26 cellular contexts compared by ENCODE assay signal in genomic region chr7:98348726-98349474, GRCh38. TPM values are rescaled to one million over a fixed set of nuclear protein-coding genes. Genes with fewer than 3 reads are reported as not detected.
A peak's percentile ranks its signal among the peaks of the same experiment; 100 is the strongest.
DNase-seq lines count a peak whose midpoint lies in the region; ATAC-seq and TF ChIP-seq lines count a peak whose summit lies in the region.
"Had no signal": no experiment of that assay in that cellular context is flagged by ENCODE, and none has a peak within 500 bp of the region (broad histone marks: within the 10 kb centered on the region; RNA-seq: fewer than 3 reads in every experiment).

No MANE protein-coding gene starts in this region.

- no peaks in the 10 kb centered on the region for H3K9me3 ChIP-seq in IMR-90 (ENCODE audit: control insufficient read depth, insufficient read depth, low read length)
- no peaks in the 10 kb centered on the region for H3K9me3 ChIP-seq in colonic mucosa
- H3K9me3 ChIP-seq in trophoblast cell (ENCODE audit: insufficient read depth, low read depth, low read length), result peaks cover 2% of the 10 kb centered on the region
- H3K9me3 ChIP-seq in right cardiac atrium (ENCODE audit: control insufficient read depth, low read length), result no peaks in the 10 kb centered on the region
- H3K9me3 ChIP-seq: HAP-1, pancreas, SJCRH30, vagina had no signal

- POLR2A ChIA-PET in IMR-90 (lab: Charles Lee; ENCODE audit: unreplicated experiment), result no interaction called here

- CTCF ChIA-PET in IMR-90 (lab: Yijun Ruan, JAX), result no interaction called here

- H4K8ac ChIP-seq in IMR-90 (ENCODE audit: low read depth in 2 of 2, low read length in 2 of 2) (no peak overlapping the region), trophoblast cell (ENCODE audit: low read depth, low read length) (no peak overlapping the region)

- H3K4ac ChIP-seq in IMR-90 (ENCODE audit: low read depth, low read length) (no peak overlapping the region), trophoblast cell (ENCODE audit: low read depth, low read length) (peak overlapping the region; percentile 21)

- peaks cover under 1% of the 10 kb centered on the region for H3K9me1 ChIP-seq in IMR-90 (ENCODE audit: insufficient read depth, low read length)

- H2BK15ac ChIP-seq in IMR-90 (ENCODE audit: low read depth, low read length), result no peak overlapping the region

- no peak overlapping the region for H3K18ac ChIP-seq in IMR-90 (ENCODE audit: low read depth, low read length)
- H3K18ac ChIP-seq in trophoblast cell (ENCODE audit: low read length), result no peak overlapping the region

- peaks cover 5% of the 10 kb centered on the region for H3K79me2 ChIP-seq in trophoblast cell (ENCODE audit: control insufficient read depth, insufficient read depth, low read length, poor library complexity)

- H4K20me1 ChIP-seq in IMR-90 (ENCODE audit: insufficient read depth, low read length), result no peaks in the 10 kb centered on the region

- H4K91ac ChIP-seq in IMR-90 (ENCODE audit: insufficient read depth, low read depth, low read length) (no peak overlapping the region), trophoblast cell (ENCODE audit: low read depth, low read length) (no peak overlapping the region)

- no peak overlapping the region for H3K56ac ChIP-seq in IMR-90 (ENCODE audit: extremely low read depth, insufficient read depth, low read length)

- H2BK120ac ChIP-seq in IMR-90 (ENCODE audit: low read depth, low read length), result no peak overlapping the region
- H2BK120ac ChIP-seq in trophoblast cell (ENCODE audit: insufficient read depth, low read length, poor library complexity), result no peak overlapping the region

- H3K23ac ChIP-seq in IMR-90 (ENCODE audit: low read depth, low read length) (no peak overlapping the region), trophoblast cell (ENCODE audit: low read length) (no peak overlapping the region)

- H3K4me3 ChIP-seq in IMR-90 (ENCODE audit: insufficient read depth, low read depth, low read length) (no peak overlapping the region), colonic mucosa (no peak overlapping the region), trophoblast cell (ENCODE audit: low read depth, low read length) (no peak overlapping the region), right cardiac atrium (ENCODE audit: low read length) (no peak overlapping the region)
- H3K4me3 ChIP-seq: HAP-1, pancreas, SJCRH30, vagina had no signal

- dilution Hi-C loops in IMR-90 (cut with HindIII; ENCODE audit: low sequenced_read_pairs, unreplicated experiment), result no loop called here

- no peak overlapping the region for H3K4me2 ChIP-seq in IMR-90 (ENCODE audit: low read depth, low read length)
- no peak overlapping the region for H3K4me2 ChIP-seq in trophoblast cell (ENCODE audit: low read length)

- H2BK12ac ChIP-seq in trophoblast cell (ENCODE audit: low read length), result no peak overlapping the region

- H2AK5ac ChIP-seq in IMR-90 (ENCODE audit: low read depth, low read length) (no peak overlapping the region), trophoblast cell (ENCODE audit: low read length) (no peak overlapping the region)

- H3K14ac ChIP-seq in IMR-90 (replicated peaks; ENCODE audit: low read depth, low read length), result no peak overlapping the region
- H3K14ac ChIP-seq in trophoblast cell (ENCODE audit: low read length), result no peak overlapping the region

- TF ChIP-seq RAD21 in IMR-90 (IDR thresholded peaks at IDR 0.05; ENCODE audit: low read length), result no peak

- H3K79me1 ChIP-seq in IMR-90 (ENCODE audit: low read depth in 1 of 2, low read length in 2 of 2), result peaks cover 11 to 22% of the 10 kb centered on the region in 2 experiments; a peak in 3 of 4 replicates
- peaks cover under 1% of the 10 kb centered on the region for H3K79me1 ChIP-seq in trophoblast cell (ENCODE audit: low read length)

- no peak overlapping the region for H4K5ac ChIP-seq in IMR-90 (ENCODE audit: low read depth, low read length)

- H4K12ac ChIP-seq in trophoblast cell (ENCODE audit: low read depth, low read length), result no peak overlapping the region

- H2BK5ac ChIP-seq in IMR-90 (ENCODE audit: low read depth, low read length, poor library complexity, severe bottlenecking) (no peak overlapping the region), trophoblast cell (ENCODE audit: low read depth, low read length, poor library complexity) (no peak overlapping the region)

- H3K4me1 ChIP-seq in IMR-90 (ENCODE audit: control insufficient read depth, insufficient read depth, low read length) (peaks cover 4% of the 10 kb centered on the region), colonic mucosa (no peaks in the 10 kb centered on the region), trophoblast cell (ENCODE audit: control insufficient read depth in 1 of 2, insufficient read depth in 2 of 2, low read length in 2 of 2) (peaks cover under 1 to 9% of the 10 kb centered on the region in 2 experiments), right cardiac atrium (ENCODE audit: control insufficient read depth, insufficient read depth, low read length) (no peaks in the 10 kb centered on the region)
- H3K4me1 ChIP-seq: HAP-1, pancreas had no signal

- BruUV-seq in IMR-90 (replicated peaks; lab: Mats Ljungman, UMichigan), result no TSS peak

- TF ChIP-seq CTCF in IMR-90 (conservative IDR thresholded peaks at IDR 0.05; ENCODE audit: low read depth, low read length), result no peak
- no peak for TF ChIP-seq CTCF in colonic mucosa (IDR thresholded peaks at IDR 0.05)

- ATAC-seq in IMR-90 (ENCODE audit: low read depth), result no peak
- ATAC-seq in right cardiac atrium, result no peak
- no peak for ATAC-seq in GM18909 (IDR thresholded peaks at IDR 0.05; ENCODE audit: poor library complexity, unreplicated experiment)
- ATAC-seq: activated CD4-positive, alpha-beta T cell treated with anti-CD3 and anti-CD28 coated beads for 36 hours; activated T-cell treated with anti-CD3 and anti-CD28 coated beads, Interleukin-2, amount 50 U/mL, for 4 hours; pancreas; sciatic nerve had no signal

- H3K27me3 ChIP-seq in IMR-90 (ENCODE audit: control insufficient read depth, insufficient read depth, low read length) (no peaks in the 10 kb centered on the region), colonic mucosa (no peaks in the 10 kb centered on the region), trophoblast cell (ENCODE audit: insufficient read depth, low read length) (no peaks in the 10 kb centered on the region), right cardiac atrium (ENCODE audit: control insufficient read depth, insufficient read depth) (no peaks in the 10 kb centered on the region)
- H3K27me3 ChIP-seq: pancreas, SJCRH30, vagina had no signal

- no peaks in the 10 kb centered on the region for H3K36me3 ChIP-seq in IMR-90 (ENCODE audit: control insufficient read depth, insufficient read depth, low read length)
- H3K36me3 ChIP-seq in colonic mucosa, result no peaks in the 10 kb centered on the region
- peaks cover 1 to 7% of the 10 kb centered on the region in 2 experiments for H3K36me3 ChIP-seq in trophoblast cell (ENCODE audit: control insufficient read depth in 1 of 2, insufficient read depth in 2 of 2, low read length in 2 of 2)
- H3K36me3 ChIP-seq: HAP-1, pancreas, vagina had no signal

- H3K27ac ChIP-seq in IMR-90 (ENCODE audit: insufficient read depth, low read length) (no peak overlapping the region), colonic mucosa (no peak overlapping the region), trophoblast cell (ENCODE audit: low read depth, low read length) (no peak overlapping the region), right cardiac atrium (ENCODE audit: low read length) (no peak overlapping the region)
- H3K27ac ChIP-seq: pancreas, SJCRH30, vagina had no signal

- no peak overlapping the region for H2BK20ac ChIP-seq in IMR-90 (ENCODE audit: low read depth, low read length)

- intact Hi-C loops in IMR-90 (cut with micrococcal nuclease) (no loop called here), colonic mucosa (cut with DNase I) (no loop called here), right cardiac atrium (cut with DNase I) (no loop called here)

- WGBS in IMR-90 (ENCODE audit: extremely low coverage in 2 of 2, insufficient read length in 1 of 2), 2 experiments, result 93% methylated on average over 13 of the region's 23 CpGs; no CpG with 5 or more reads in 1 of the 2 experiments
- no CpG with 5 or more reads among the region's 23 CpGs for WGBS in trophoblast cell (ENCODE audit: extremely low coverage, insufficient coverage, insufficient read length)
- WGBS in right cardiac atrium, result 86% methylated on average over 23 of the region's 23 CpGs

- H2AFZ ChIP-seq in IMR-90 (replicated peaks; ENCODE audit: low read length, poor library complexity) (no peak overlapping the region), trophoblast cell (ENCODE audit: insufficient read depth, low read length, poor library complexity) (no peak overlapping the region)

- H2AK9ac ChIP-seq in IMR-90 (replicated peaks; ENCODE audit: low read depth, low read length, poor library complexity), result peak overlapping the region; percentile 73

- H3K9ac ChIP-seq in IMR-90 (ENCODE audit: low read depth, low read length) (no peak overlapping the region), colonic mucosa (ENCODE audit: low read depth in 2 of 2, low read length in 2 of 2) (no peak overlapping the region), trophoblast cell (ENCODE audit: low read length) (no peak overlapping the region)

- no peak for TF ChIP-seq POLR2A in IMR-90 (IDR thresholded peaks at IDR 0.05; ENCODE audit: low read depth, low read length)

- in situ Hi-C loops in Caki2 (cut with HindIII; ENCODE audit: low pct_unique_long_range_greater_than_20kb, low sequenced_read_pairs) (no loop called here), IMR-90 (cut with MboI; ENCODE audit: low sequenced_read_pairs) (no loop called here)

- DNase-seq in Caki2 (ENCODE audit: low read depth) (peak; percentile 72), IMR-90 (no peak), colonic mucosa (peak; percentile 50), trophoblast cell (peak; percentile 51 to 72), right cardiac atrium (no peak), NCI-H1105 treated with DMSO at 0.1 percent for 48 hours (lab: John Stamatoyannopoulos, UW) (no peak)
- DNase-seq: activated CD4-positive, alpha-beta T cell treated with anti-CD3 and anti-CD28 coated beads for 36 hours; activated naive CD4-positive, alpha-beta T cell treated with Interleukin-2 at 50 U/mL for 16 hours; activated T-cell treated with anti-CD3 and anti-CD28 coated beads, Interleukin-2, amount 50 U/mL, for 4 hours; amniotic stem cell; cortex of kidney; Karpas-422; kidney; mesendoderm; NCI-H1092 treated with DMSO at 0.1 percent for 48 hours; NCI-H2171; NCI-H82; pancreas; SJCRH30; stimulated activated CD4-positive, alpha-beta T cell treated with anti-CD3 and anti-CD28 coated beads, Interleukin-15, amount 100 ng/mL, for 24 hours; stimulated activated CD8-positive, alpha-beta memory T cell treated with anti-CD3 and anti-CD28 coated beads, Interleukin-4, amount 100 ng/mL, for 48 hours had no signal

RNA-seq across cellular contexts. Expression of gene BAIAP2L1, which starts 52.0 kb away (rescaled TPM):
- 14.5 and 21.4 TPM in 2 replicates for total RNA-seq in Caki2 (2014; rRNA removed; shearing (Covaris generic); ENCODE audit: low replicate concordance)
- total RNA-seq in IMR-90 (2012; rRNA removed) (2.2 TPM in 2 replicates), colonic mucosa (10 to 100 TPM; 63.9 to 66.2 TPM), right cardiac atrium (1 to 10 TPM in 3 of 4 donors, under 1 TPM in 1; 0.71 to 2.0 (median 1.2) TPM)
- polyA plus RNA-seq in IMR-90 (2012; rRNA removed) (5.8 and 6.0 TPM in 2 replicates), right cardiac atrium (2.1 TPM)
- 4.7 and 5.4 TPM in 2 replicates for polyA plus RNA-seq in IMR-90 (2012; cell fraction: cytosol; rRNA removed)
- polyA plus RNA-seq in IMR-90 (2012; cell fraction: nucleus; rRNA removed; ENCODE audit: low replicate concordance), result 6.3 and 8.4 TPM in 2 replicates
- 43.3 and 44.5 TPM in 2 replicates for polyA plus RNA-seq in trophoblast cell (2013)
- total RNA-seq: OCI-LY7 had no signal

Comparison
In these comparisons a context has a peak if more than half of its experiments do, and no peak if none do; other contexts are left out.
1. DNase-seq: peak in Caki2 (single experiment), colonic mucosa (single experiment) and trophoblast cell (2 of 2); none in IMR-90 (single experiment), right cardiac atrium (0 of 3) and NCI-H1105 treated with DMSO at 0.1 percent for 48 hours (single experiment).